19 cellular contexts compared by ENCODE assay signal in the genomic region with DNA sequence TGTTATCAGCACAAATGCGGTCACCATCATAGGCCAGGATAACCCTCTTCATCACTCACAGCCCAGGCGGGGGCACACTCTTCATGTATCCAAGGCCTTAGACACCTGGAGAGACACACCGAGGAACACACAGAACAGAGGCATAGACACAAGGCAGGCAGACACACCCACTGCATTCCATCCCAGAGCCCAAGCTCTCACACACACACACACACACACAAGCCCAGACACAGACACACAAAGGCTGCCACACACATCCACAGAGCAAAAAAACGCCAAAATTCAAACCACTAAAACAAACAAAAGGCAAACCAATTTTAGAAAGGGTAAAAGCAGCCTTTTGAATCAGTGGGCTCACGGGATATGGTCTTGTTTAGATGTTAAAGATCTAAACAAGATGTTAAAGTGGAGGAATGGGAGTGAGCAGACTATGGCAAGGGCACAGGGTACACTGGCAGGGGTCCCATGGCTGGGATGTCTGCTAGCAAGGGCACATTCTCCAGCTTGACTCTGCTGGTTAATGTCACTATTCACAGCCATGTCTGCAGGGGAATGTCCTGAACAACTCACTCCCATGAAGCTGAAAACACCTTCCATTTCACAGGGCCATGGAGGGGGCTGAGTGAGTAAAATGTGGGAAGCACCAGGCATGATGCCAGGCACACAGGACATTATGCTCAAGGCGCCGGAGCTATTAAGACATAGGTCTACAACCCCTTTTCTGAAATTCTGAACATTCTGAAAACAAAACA. TPM values are rescaled to one million over a fixed set of nuclear protein-coding genes. Genes with fewer than 3 reads are reported as not detected.
A peak's percentile ranks its signal among the peaks of the same experiment; 100 is the strongest.
DNase-seq lines count a peak whose midpoint lies in the region; ATAC-seq, FAIRE-seq and TF ChIP-seq lines count a peak whose summit lies in the region.
"Had no signal": no experiment of that assay in that cellular context is flagged by ENCODE, and none has a peak within 500 bp of the region (broad histone marks: within the 10 kb centered on the region; RNA-seq: fewer than 3 reads in every experiment).

No MANE protein-coding gene starts in this region.

- DNase-seq in HepG2 (ENCODE audit: low spot score) = no peak
- no peak for DNase-seq in right lobe of liver
- DNase-seq in cardiac fibroblast (ENCODE audit: low read depth in 2 of 2) = peak; percentile 35
- peak; percentile 45 for DNase-seq in left ventricle myocardium superior
- DNase-seq in CD1c-positive myeloid dendritic cell (ENCODE audit: extremely low spot score) = no peak
- no peak for DNase-seq in suprapubic skin (ENCODE audit: low spot score in 2 of 2)
- DNase-seq in dorsolateral prefrontal cortex = no peak
- DNase-seq: activated CD8-positive, alpha-beta T cell treated with anti-CD3 and anti-CD28 coated beads for 36 hours; activated effector memory CD4-positive, alpha-beta T cell treated with Interleukin-2 at 50 U/mL for 16 hours; brain microvascular endothelial cell; COR-L47; NCI-H2107; NK-92 treated with Interleukin-12 subunit alpha and Interleukin-12 subunit beta, amount 100 ng/mL, for 24 hours; occipital lobe; SJCRH30; stimulated activated CD4-positive, alpha-beta T cell treated with anti-CD3 and anti-CD28 coated beads, Interleukin-12 subunit alpha, Interleukin-12 subunit beta, amount 100 ng/mL, for 4 hours had no signal

- no peak overlapping the region for H3K9ac ChIP-seq in HepG2 (ENCODE audit: insufficient read depth, low read depth, low read length)

- TF ChIP-seq RAD21 in HepG2 (CRISPR knock-in tag; IDR thresholded peaks at IDR 0.05) = no peak

- TF ChIP-seq EP300 in HepG2 (IDR thresholded peaks at IDR 0.05; ENCODE audit: low read depth in 2 of 2, low read length in 2 of 2) = no peak
- no peak for TF ChIP-seq EP300 in HepG2 (CRISPR knock-in tag; IDR thresholded peaks at IDR 0.05; ENCODE audit: borderline replicate concordance)
- TF ChIP-seq EP300 in suprapubic skin (IDR thresholded peaks at IDR 0.05) = no peak

- no peak for FAIRE-seq in HepG2 (lab: Jason Lieb, UNC)

- in situ Hi-C loops in HepG2 (cut with HindIII; ENCODE audit: extremely low pct_ligation_motif_present, low pct_unique_long_range_greater_than_20kb) = no loop called here

- WGBS in HepG2 (ENCODE audit: low lambda C conversion rate) = 26% methylated on average over 4 of the region's 7 CpGs
- 85% methylated on average over 3 of the region's 7 CpGs for WGBS in right lobe of liver (ENCODE audit: insufficient coverage, low coverage, low lambda C conversion rate, missing lambda C conversion rate)
- 68% methylated on average over 7 of the region's 7 CpGs for WGBS in suprapubic skin

- ATAC-seq in HepG2 = no peak
- ATAC-seq in right lobe of liver = no peak
- ATAC-seq in left ventricle myocardium superior = peak; percentile 80
- no peak for ATAC-seq in HG03097 (IDR thresholded peaks at IDR 0.05; ENCODE audit: low FRiP score, unreplicated experiment)
- ATAC-seq: activated CD8-positive, alpha-beta T cell treated with anti-CD3 and anti-CD28 coated beads for 36 hours had no signal

- intact Hi-C loops in HepG2 (cut with micrococcal nuclease; ENCODE audit: unreplicated experiment) = no loop called here
- intact Hi-C loops in right lobe of liver (cut with DNase I) = no loop called here
- intact Hi-C loops in left ventricle myocardium superior (cut with micrococcal nuclease) = no loop called here
- intact Hi-C loops in dorsolateral prefrontal cortex (cut with DNase I) = no loop called here

- no peak overlapping the region for H2AFZ ChIP-seq in HepG2 (ENCODE audit: low read length)

- H3K27me3 ChIP-seq in HepG2 (ENCODE audit: control insufficient read depth in 1 of 2, insufficient read depth in 2 of 2, low read length in 2 of 2) = peaks cover 2 to 16% of the 10 kb centered on the region in 2 experiments; a peak in 2 of 5 replicates
- H3K27me3 ChIP-seq in right lobe of liver = no peaks in the 10 kb centered on the region
- no peaks in the 10 kb centered on the region for H3K27me3 ChIP-seq in suprapubic skin
- H3K27me3 ChIP-seq in dorsolateral prefrontal cortex = no peaks in the 10 kb centered on the region
- H3K27me3 ChIP-seq: brain microvascular endothelial cell, SJCRH30 had no signal

- H3K4me2 ChIP-seq in HepG2 (ENCODE audit: low read depth, low read length) = no peak overlapping the region

- BruUV-seq in HepG2 (replicated peaks; lab: Mats Ljungman, UMichigan) = no TSS peak

- 0 out of 2 replicates have a peak, but pooled peaks cover 6% of the 10 kb centered on the region for H3K4me1 ChIP-seq in HepG2 (ENCODE audit: insufficient read depth, low read length)
- H3K4me1 ChIP-seq in right lobe of liver = peaks cover 0 to 6% (median 0%) of the 10 kb centered on the region in 4 donors
- no peaks in the 10 kb centered on the region for H3K4me1 ChIP-seq in suprapubic skin

- TF ChIP-seq CTCF in HepG2 (CRISPR knock-in tag; IDR thresholded peaks at IDR 0.05) (peak; percentile 24; the same call in 1 of the 2 replicates), right lobe of liver (IDR thresholded peaks at IDR 0.05) (no peak), cardiac fibroblast (IDR thresholded peaks at IDR 0.05; ENCODE audit: low read depth, low read length) (no peak), suprapubic skin (IDR thresholded peaks at IDR 0.05) (no peak), dorsolateral prefrontal cortex (IDR thresholded peaks at IDR 0.05 in 54 of 56, conservative IDR thresholded peaks at IDR 0.05 in 2 of 56; ENCODE audit: low read depth in 1 of 56, partially characterized antibody in 56 of 56) (no peak)

- H3K79me2 ChIP-seq in HepG2 (ENCODE audit: insufficient read depth, low read length) = no peaks in the 10 kb centered on the region

- H3K36me3 ChIP-seq in HepG2 (replicated peaks in 1 of 2; ENCODE audit: control insufficient read depth in 1 of 2, insufficient read depth in 2 of 2, low read length in 2 of 2) (no peaks in the 10 kb centered on the region), right lobe of liver (no peaks in the 10 kb centered on the region), suprapubic skin (no peaks in the 10 kb centered on the region)
- H3K36me3 ChIP-seq: brain microvascular endothelial cell, SJCRH30 had no signal

- CTCF ChIA-PET in HepG2 (lab: Yijun Ruan, JAX; ENCODE audit: low intra/inter-chr PET ratio, low total read pairs) = no interaction called here

- H3K27ac ChIP-seq in HepG2 (ENCODE audit: extremely low read length, insufficient read depth, low read length) = no peak overlapping the region
- no peak overlapping the region for H3K27ac ChIP-seq in right lobe of liver
- no peak overlapping the region for H3K27ac ChIP-seq in suprapubic skin
- H3K27ac ChIP-seq in dorsolateral prefrontal cortex = no peak overlapping the region
- H3K27ac ChIP-seq: brain microvascular endothelial cell, SJCRH30 had no signal

- POLR2A ChIA-PET in HepG2 (lab: Yijun Ruan, JAX) = no interaction called here

- H3K9me3 ChIP-seq in HepG2 (ENCODE audit: low read length) (no peaks in the 10 kb centered on the region), right lobe of liver (no peaks in the 10 kb centered on the region), suprapubic skin (no peaks in the 10 kb centered on the region)
- H3K9me3 ChIP-seq: SJCRH30 had no signal

- H3K4me3 ChIP-seq in HepG2 (replicated peaks in 1 of 3; ENCODE audit: insufficient read depth in 1 of 3, low read depth in 2 of 3, low read length in 3 of 3) = no peak overlapping the region
- no peak overlapping the region for H3K4me3 ChIP-seq in right lobe of liver
- H3K4me3 ChIP-seq in cardiac fibroblast (replicated peaks in 1 of 2; ENCODE audit: low read depth in 2 of 2, low read length in 2 of 2) = no peak overlapping the region
- H3K4me3 ChIP-seq in suprapubic skin = no peak overlapping the region
- no peak overlapping the region for H3K4me3 ChIP-seq in dorsolateral prefrontal cortex
- H3K4me3 ChIP-seq: SJCRH30 had no signal

- TF ChIP-seq POLR2A in HepG2 (IDR thresholded peaks at IDR 0.05; ENCODE audit: insufficient read depth in 1 of 2, low read depth in 2 of 2, low read length in 2 of 2) (no peak), right lobe of liver (IDR thresholded peaks at IDR 0.05) (no peak), suprapubic skin (IDR thresholded peaks at IDR 0.05) (no peak)

- no peaks in the 10 kb centered on the region for H4K20me1 ChIP-seq in HepG2 (ENCODE audit: insufficient read depth, low read length)

RNA-seq across cellular contexts. Expression of a gene that starts 14.9 kb away (rescaled TPM):
- not detected in 2 replicates for total RNA-seq in HepG2 (2016; rRNA removed; fragmentation: Illumina TruSeq; extraction: Trizol)
- not detected in 2 replicates for total RNA-seq in HepG2 (2016; cell fraction: cytosol; rRNA removed; fragmentation: Illumina TruSeq; extraction: Trizol; ENCODE audit: low read depth)
- total RNA-seq in HepG2 (2016; cell fraction: insoluble cytoplasmic fraction; rRNA removed; fragmentation: Illumina TruSeq; extraction: Trizol) = not detected in 2 replicates
- not detected in 2 replicates for total RNA-seq in HepG2 (2016; cell fraction: membrane; rRNA removed; fragmentation: Illumina TruSeq; extraction: Trizol)
- total RNA-seq in HepG2 (2016; cell fraction: nucleus; rRNA removed; fragmentation: Illumina TruSeq; extraction: Trizol) = not detected in 2 replicates
- not detected in 2 replicates for polyA plus RNA-seq in HepG2 (2011; rRNA removed)
- polyA plus RNA-seq in HepG2 (2011; cell fraction: cytosol; rRNA removed) = not detected in 2 replicates
- not detected in 2 replicates for polyA plus RNA-seq in HepG2 (2011; cell fraction: nucleus; rRNA removed)
- polyA plus RNA-seq in HepG2 (2012) = not detected in 2 replicates
- polyA plus RNA-seq in HepG2 (2016; cell fraction: cytosol; fragmentation: Illumina TruSeq; extraction: Trizol; ENCODE audit: low read depth) = not detected in 2 replicates
- not detected in 2 replicates for polyA plus RNA-seq in HepG2 (2016; cell fraction: insoluble cytoplasmic fraction; fragmentation: Illumina TruSeq; extraction: Trizol; ENCODE audit: low read depth)
- not detected in 2 replicates for polyA plus RNA-seq in HepG2 (2016; cell fraction: membrane; fragmentation: Illumina TruSeq; extraction: Trizol; ENCODE audit: low read depth)
- polyA plus RNA-seq in HepG2 (2016; cell fraction: nucleus; fragmentation: Illumina TruSeq; extraction: Trizol; ENCODE audit: insufficient read depth, low read depth) = not detected in 2 replicates
- polyA minus RNA-seq in HepG2 (2011; rRNA and poly(A)+ RNA removed; ENCODE audit: low replicate concordance) = not detected in 2 replicates
- polyA minus RNA-seq in HepG2 (2011; cell fraction: cytosol; rRNA and poly(A)+ RNA removed) = not detected in 2 replicates
- polyA minus RNA-seq in HepG2 (2011; cell fraction: nucleus; rRNA and poly(A)+ RNA removed) = not detected in 2 replicates
- total RNA-seq in right lobe of liver = not detected
- total RNA-seq in left ventricle myocardium superior = not detected
- 1 to 10 TPM in 3 of 4 donors, not detected in 1; 2.6 to 8.7 (median 8.5) TPM for total RNA-seq in suprapubic skin
- 10 to 100 TPM in 56 of 120 experiments, 1 to 10 TPM in 64; 2.1 to 89.8 (median 9.7) TPM for total RNA-seq in dorsolateral prefrontal cortex
- total RNA-seq: HT1080, lung microvascular endothelial cell, SJCRH30 had no signal

RNA-seq across cellular contexts. Expression of a gene that starts 25.9 kb away (rescaled TPM):
- 69.5 and 98.2 TPM in 2 replicates for total RNA-seq in HepG2 (2016; rRNA removed; fragmentation: Illumina TruSeq; extraction: Trizol)
- total RNA-seq in HepG2 (2016; cell fraction: cytosol; rRNA removed; fragmentation: Illumina TruSeq; extraction: Trizol; ENCODE audit: low read depth) = 25.7 and 28.8 TPM in 2 replicates
- total RNA-seq in HepG2 (2016; cell fraction: insoluble cytoplasmic fraction; rRNA removed; fragmentation: Illumina TruSeq; extraction: Trizol) = 75.6 and 98.4 TPM in 2 replicates
- 27.4 and 33.5 TPM in 2 replicates for total RNA-seq in HepG2 (2016; cell fraction: membrane; rRNA removed; fragmentation: Illumina TruSeq; extraction: Trizol)
- 34.6 and 44.7 TPM in 2 replicates for total RNA-seq in HepG2 (2016; cell fraction: nucleus; rRNA removed; fragmentation: Illumina TruSeq; extraction: Trizol)
- 56.5 and 70.6 TPM in 2 replicates for polyA plus RNA-seq in HepG2 (2011; rRNA removed)
- 63.7 and 75.5 TPM in 2 replicates for polyA plus RNA-seq in HepG2 (2011; cell fraction: cytosol; rRNA removed)
- 27.4 and 33.7 TPM in 2 replicates for polyA plus RNA-seq in HepG2 (2011; cell fraction: nucleus; rRNA removed)
- polyA plus RNA-seq in HepG2 (2012) = 36.6 and 44.0 TPM in 2 replicates
- polyA plus RNA-seq in HepG2 (2016; cell fraction: cytosol; fragmentation: Illumina TruSeq; extraction: Trizol; ENCODE audit: low read depth) = 15.0 and 18.2 TPM in 2 replicates
- 80.6 and 87.2 TPM in 2 replicates for polyA plus RNA-seq in HepG2 (2016; cell fraction: insoluble cytoplasmic fraction; fragmentation: Illumina TruSeq; extraction: Trizol; ENCODE audit: low read depth)
- 19.8 and 20.6 TPM in 2 replicates for polyA plus RNA-seq in HepG2 (2016; cell fraction: membrane; fragmentation: Illumina TruSeq; extraction: Trizol; ENCODE audit: low read depth)
- 53.4 and 56.4 TPM in 2 replicates for polyA plus RNA-seq in HepG2 (2016; cell fraction: nucleus; fragmentation: Illumina TruSeq; extraction: Trizol; ENCODE audit: insufficient read depth, low read depth)
- polyA minus RNA-seq in HepG2 (2011; rRNA and poly(A)+ RNA removed; ENCODE audit: low replicate concordance) = 48.3 and 106 TPM in 2 replicates
- polyA minus RNA-seq in HepG2 (2011; cell fraction: cytosol; rRNA and poly(A)+ RNA removed) = 24.9 and 26.1 TPM in 2 replicates
- 28.3 and 36.9 TPM in 2 replicates for polyA minus RNA-seq in HepG2 (2011; cell fraction: nucleus; rRNA and poly(A)+ RNA removed)
- total RNA-seq in right lobe of liver = 10 to 100 TPM; 21.7 to 30.3 (median 23.0) TPM
- total RNA-seq in left ventricle myocardium superior = 27.5 TPM
- 10 to 100 TPM; 42.9 to 69.9 (median 56.2) TPM for total RNA-seq in suprapubic skin
- 10 to 100 TPM; 28.0 to 79.8 (median 56.5) TPM for total RNA-seq in dorsolateral prefrontal cortex

Comparison
In these comparisons a context has a peak if more than half of its experiments do, and no peak if none do; other contexts are left out.
1. DNase-seq: peak in cardiac fibroblast (2 of 2) and left ventricle myocardium superior (single experiment); none in HepG2 (single experiment), right lobe of liver (0 of 3), CD1c-positive myeloid dendritic cell (single experiment), suprapubic skin (0 of 2) and dorsolateral prefrontal cortex (0 of 10).